Comparison of ENCODE assay signal across 1 cellular context in genomic region chr1:16067933-16068332, GRCh38.
TF ChIP-seq lines count a peak whose summit lies in the region.

No MANE protein-coding gene starts in this region.

TF ChIP-seq in IMR-90, 13 proteins besides CTCF, POLR2A, EP300 and RAD21:
- no peak for TF ChIP-seq RCOR1 (IDR thresholded peaks at IDR 0.05; ENCODE audit: insufficient replicate concordance, low read length)
- TF ChIP-seq FOS (IDR thresholded peaks at IDR 0.05; ENCODE audit: low read depth, low read length) = no peak
- TF ChIP-seq BHLHE40 (IDR thresholded peaks at IDR 0.05; ENCODE audit: low read depth, low read length) = no peak
- TF ChIP-seq SMC3 (IDR thresholded peaks at IDR 0.05; ENCODE audit: low read depth, low read length) = no peak
- no peak for TF ChIP-seq NFE2L2 (IDR thresholded peaks at IDR 0.05; ENCODE audit: low read depth, low read length)
- TF ChIP-seq MXI1 (IDR thresholded peaks at IDR 0.05; ENCODE audit: borderline replicate concordance, low read depth, low read length) = no peak
- TF ChIP-seq MAZ (IDR thresholded peaks at IDR 0.05; ENCODE audit: borderline replicate concordance, low read depth, low read length) = no peak
- no peak for TF ChIP-seq ELK1 (IDR thresholded peaks at IDR 0.05; ENCODE audit: borderline replicate concordance, low read depth, low read length)
- TF ChIP-seq USF2 (IDR thresholded peaks at IDR 0.05; ENCODE audit: low read depth, low read length) = no peak
- TF ChIP-seq CEBPB (IDR thresholded peaks at IDR 0.05; ENCODE audit: low read depth, low read length) = no peak
- TF ChIP-seq CHD1 (IDR thresholded peaks at IDR 0.05; ENCODE audit: low read depth, low read length) = no peak
- no peak for TF ChIP-seq MAFK (IDR thresholded peaks at IDR 0.05; ENCODE audit: low read depth, low read length)
- no peak for TF ChIP-seq RFX5 (IDR thresholded peaks at IDR 0.05; ENCODE audit: low read depth, low read length)
